ENCODE assay signal across 14 cellular contexts in the genomic region with DNA sequence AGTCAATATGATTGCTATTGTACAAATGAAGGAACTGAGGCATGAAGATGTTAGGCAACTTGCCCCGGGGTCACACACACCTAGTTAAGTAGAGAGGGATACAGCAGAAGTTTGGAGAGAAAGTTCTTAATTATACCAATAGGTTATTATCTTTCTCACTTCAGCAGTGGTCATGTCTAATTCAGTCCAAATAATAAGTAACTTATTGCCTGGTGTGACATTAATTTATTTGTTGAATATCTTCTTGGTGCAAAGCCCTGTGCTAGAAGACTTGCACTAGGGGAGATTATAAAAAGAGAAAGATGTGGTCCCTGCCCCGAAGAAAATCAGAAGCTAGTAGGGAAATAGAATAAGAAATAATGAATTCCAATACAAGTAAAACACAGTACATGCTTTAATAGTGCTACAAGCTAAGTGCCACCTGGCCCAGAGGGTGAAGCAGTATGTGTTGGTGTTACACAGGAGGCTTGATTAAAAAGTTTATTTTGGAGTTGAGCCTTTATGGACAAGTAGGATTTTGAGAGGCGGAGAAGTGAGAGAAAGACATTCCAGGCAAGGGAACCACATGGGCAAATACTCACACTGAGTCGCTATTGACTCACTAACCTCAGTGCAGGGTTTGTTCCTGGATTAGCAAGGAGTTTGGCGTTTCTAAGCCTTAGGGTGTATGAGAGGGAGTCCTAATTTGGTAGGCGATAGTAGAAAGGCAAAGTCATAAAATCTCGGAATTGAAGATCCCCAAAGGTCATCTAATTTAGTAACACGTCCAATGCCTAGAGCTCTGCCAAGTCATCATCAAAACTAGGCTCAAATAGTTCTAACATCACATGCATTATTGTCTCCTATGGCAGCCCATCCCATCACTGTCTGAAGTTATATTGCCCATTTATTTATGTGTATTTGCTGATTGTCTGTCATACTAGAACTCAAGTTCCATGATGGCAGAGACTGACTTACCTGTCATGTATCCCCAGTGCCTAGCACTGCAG. TPM values are rescaled to one million over a fixed set of nuclear protein-coding genes. Genes with fewer than 3 reads are reported as not detected.
DNase-seq lines count a peak whose midpoint lies in the region; ATAC-seq and TF ChIP-seq lines count a peak whose summit lies in the region.
"Had no signal": no experiment of that assay in that cellular context is flagged by ENCODE, and none has a peak within 500 bp of the region (broad histone marks: within the 10 kb centered on the region; RNA-seq: fewer than 3 reads in every experiment).

No MANE protein-coding gene starts in this region.

- H3K27me3 ChIP-seq in stomach = no peaks in the 10 kb centered on the region
- no peaks in the 10 kb centered on the region for H3K27me3 ChIP-seq in CD4-positive, alpha-beta T cell (ENCODE audit: control insufficient read depth, insufficient read depth, low read length)

- no peaks in the 10 kb centered on the region for H3K36me3 Mint-ChIP-seq in CD4-positive, alpha-beta T cell (ENCODE audit: low read depth)

- ATAC-seq in CD4-positive, alpha-beta T cell (ENCODE audit: poor library complexity) = no peak
- no peak for ATAC-seq in GM19397 (IDR thresholded peaks at IDR 0.05; ENCODE audit: unreplicated experiment)
- ATAC-seq: activated CD8-positive, alpha-beta T cell treated with anti-CD3 and anti-CD28 coated beads for 36 hours; activated naive CD4-positive, alpha-beta T cell treated with anti-CD3 and anti-CD28 coated beads, Interleukin-2, amount 50 U/mL, for 72 hours had no signal

- H3K9me3 ChIP-seq in stomach = peaks cover 0 to 7% (median 3%) of the 10 kb centered on the region in 4 donors
- H3K9me3 ChIP-seq in CD4-positive, alpha-beta T cell (ENCODE audit: control insufficient read depth, low read length) = no peaks in the 10 kb centered on the region

- no peaks in the 10 kb centered on the region for H3K27me3 Mint-ChIP-seq in CD4-positive, alpha-beta T cell
- H3K27me3 Mint-ChIP-seq: activated CD8-positive, alpha-beta T cell treated with anti-CD3 and anti-CD28 coated beads for 36 hours had no signal

- 34 to 68% (median 52%) methylated on average over 7 to 8 of the region's 8 CpGs for WGBS in stomach, 5 donors

- peaks cover 0 to 14% (median 5%) of the 10 kb centered on the region in 4 donors for H3K4me1 ChIP-seq in stomach

- no peaks in the 10 kb centered on the region for H3K4me1 Mint-ChIP-seq in CD4-positive, alpha-beta T cell (ENCODE audit: low read depth)
- H3K4me1 Mint-ChIP-seq: nephron had no signal

- CTCF ChIA-PET in CD4-positive, alpha-beta T cell (lab: Charles Lee) = interaction anchor here (0.9 kb wide), 1 partner anchor 220 kb away, joined by 3 read pairs; no protein-coding TSS in a partner anchor

- DNase-seq in HCEC 1CT (peak; percentile 96), T1000 (lab: John Stamatoyannopoulos, UW) (peak; percentile 17), fibroblast of pulmonary artery (ENCODE audit: low read depth) (peak; percentile 36), stomach (peak; percentile 54), cerebellar nuclear complex (lab: John Stamatoyannopoulos, UW) (no peak)
- DNase-seq in CD4-positive, alpha-beta T cell = no peak
- DNase-seq in stimulated activated CD4-positive, alpha-beta T cell treated with anti-CD3 and anti-CD28 coated beads, Interleukin-15, amount 100 ng/mL, for 24 hours = no peak
- DNase-seq: activated CD8-positive, alpha-beta T cell treated with anti-CD3 and anti-CD28 coated beads for 36 hours; DMS79 treated with DMSO at 0.1 percent for 48 hours; NCI-H1417 treated with DMSO at 0.1 percent for 48 hours had no signal

- no peak for TF ChIP-seq POLR2A in stomach (IDR thresholded peaks at IDR 0.05)

- POLR2A ChIA-PET in CD4-positive, alpha-beta T cell (lab: Charles Lee) = no interaction called here

- TF ChIP-seq EP300 in stomach (IDR thresholded peaks at IDR 0.05) = no peak

- no peak overlapping the region for H3K27ac Mint-ChIP-seq in CD4-positive, alpha-beta T cell
- H3K27ac Mint-ChIP-seq: activated CD8-positive, alpha-beta T cell treated with anti-CD3 and anti-CD28 coated beads for 36 hours; activated naive CD4-positive, alpha-beta T cell treated with anti-CD3 and anti-CD28 coated beads, Interleukin-2, amount 50 U/mL, for 72 hours; nephron; T-helper 1 cell treated with Interleukin-12 subunit alpha and Interleukin-12 subunit beta and Interleukin-4 antibody, amounts not matched to agents 30 μg/mL and 1 μg/mL, for 36 hours had no signal

- peaks cover 3% of the 10 kb centered on the region for H3K9me3 Mint-ChIP-seq in CD4-positive, alpha-beta T cell

- H3K27ac ChIP-seq in stomach = peak overlapping the region in 3 of 5 donors; percentile 24 to 53 (median 51)
- no peak overlapping the region for H3K27ac ChIP-seq in CD4-positive, alpha-beta T cell (ENCODE audit: low read depth, low read length)

- TF ChIP-seq CTCF in fibroblast of pulmonary artery (IDR thresholded peaks at IDR 0.05; ENCODE audit: low read length, missing control alignments) = no peak
- TF ChIP-seq CTCF in stomach (IDR thresholded peaks at IDR 0.05) = no peak
- TF ChIP-seq CTCF in CD4-positive, alpha-beta T cell (IDR thresholded peaks at IDR 0.05) = no peak

- H3K4me3 Mint-ChIP-seq in CD4-positive, alpha-beta T cell = no peak overlapping the region
- H3K4me3 Mint-ChIP-seq: activated CD8-positive, alpha-beta T cell treated with anti-CD3 and anti-CD28 coated beads for 36 hours; nephron; T-helper 1 cell treated with Interleukin-12 subunit alpha and Interleukin-12 subunit beta and Interleukin-4 antibody, amounts not matched to agents 30 μg/mL and 1 μg/mL, for 36 hours had no signal

- intact Hi-C loops in stomach (cut with DNase I; ENCODE audit: low total_unique reads) = no loop called here
- intact Hi-C loops in CD4-positive, alpha-beta T cell (cut with DNase I, micrococcal nuclease) = no loop called here

- no peaks in the 10 kb centered on the region for H3K36me3 ChIP-seq in stomach

- H3K4me3 ChIP-seq in fibroblast of pulmonary artery (replicated peaks; ENCODE audit: low read depth, low read length) (no peak overlapping the region), stomach (no peak overlapping the region)

RNA-seq across cellular contexts. Expression of a gene that starts 19.2 kb away (rescaled TPM):
- total RNA-seq in stomach = 10 to 100 TPM in 4 of 5 donors, 1 to 10 TPM in 1; 9.9 to 59.1 (median 24.1) TPM
- polyA plus RNA-seq in stomach = 1 to 10 TPM; 6.2 to 9.0 (median 6.2) TPM
- total RNA-seq in CD4-positive, alpha-beta T cell = 10 to 100 TPM; 27.9 to 29.1 TPM

Comparison
In these comparisons a context has a peak if more than half of its experiments do, and no peak if none do; other contexts are left out.
1. DNase-seq: peak in HCEC 1CT (single experiment), T1000 (single experiment), fibroblast of pulmonary artery (single experiment) and stomach (single experiment); none in CD4-positive, alpha-beta T cell (0 of 10), stimulated activated CD4-positive, alpha-beta T cell treated with anti-CD3 and anti-CD28 coated beads, Interleukin-15, amount 100 ng/mL, for 24 hours (single experiment) and cerebellar nuclear complex (0 of 2).